ENCODE assay signal across 1 cellular context in the genomic region with DNA sequence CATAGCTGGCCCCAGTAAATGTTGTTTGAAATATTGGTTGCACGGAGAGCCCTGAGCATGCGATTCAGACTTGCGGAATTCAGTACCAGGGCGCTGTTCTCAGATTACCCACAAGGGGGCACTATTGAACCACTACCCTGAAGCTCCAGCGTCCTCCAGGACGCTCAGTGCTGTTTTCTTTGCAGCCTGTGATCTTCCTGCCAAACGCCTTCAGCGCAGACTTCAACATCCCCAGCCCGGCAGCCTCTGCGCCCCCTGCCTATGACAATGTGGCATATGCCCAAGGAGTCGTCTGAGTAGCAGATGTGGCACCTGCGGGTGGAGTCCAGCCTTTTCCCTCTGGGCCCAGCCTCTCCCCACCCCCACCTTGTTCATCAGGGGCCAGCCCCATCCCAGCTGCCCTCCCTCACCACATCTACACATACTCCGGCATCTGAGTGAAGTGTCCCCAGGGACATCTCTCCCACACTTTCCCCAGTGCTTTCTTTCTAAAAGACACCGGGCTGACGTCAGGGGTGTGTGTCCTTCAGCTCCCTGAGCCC.
TF ChIP-seq lines count a peak whose summit lies in the region.

No MANE protein-coding gene starts in this region.

TF ChIP-seq in HepG2, 621 proteins besides CTCF, POLR2A, EP300 and RAD21 (continued from another document):
- TF ChIP-seq, protein P1, sequence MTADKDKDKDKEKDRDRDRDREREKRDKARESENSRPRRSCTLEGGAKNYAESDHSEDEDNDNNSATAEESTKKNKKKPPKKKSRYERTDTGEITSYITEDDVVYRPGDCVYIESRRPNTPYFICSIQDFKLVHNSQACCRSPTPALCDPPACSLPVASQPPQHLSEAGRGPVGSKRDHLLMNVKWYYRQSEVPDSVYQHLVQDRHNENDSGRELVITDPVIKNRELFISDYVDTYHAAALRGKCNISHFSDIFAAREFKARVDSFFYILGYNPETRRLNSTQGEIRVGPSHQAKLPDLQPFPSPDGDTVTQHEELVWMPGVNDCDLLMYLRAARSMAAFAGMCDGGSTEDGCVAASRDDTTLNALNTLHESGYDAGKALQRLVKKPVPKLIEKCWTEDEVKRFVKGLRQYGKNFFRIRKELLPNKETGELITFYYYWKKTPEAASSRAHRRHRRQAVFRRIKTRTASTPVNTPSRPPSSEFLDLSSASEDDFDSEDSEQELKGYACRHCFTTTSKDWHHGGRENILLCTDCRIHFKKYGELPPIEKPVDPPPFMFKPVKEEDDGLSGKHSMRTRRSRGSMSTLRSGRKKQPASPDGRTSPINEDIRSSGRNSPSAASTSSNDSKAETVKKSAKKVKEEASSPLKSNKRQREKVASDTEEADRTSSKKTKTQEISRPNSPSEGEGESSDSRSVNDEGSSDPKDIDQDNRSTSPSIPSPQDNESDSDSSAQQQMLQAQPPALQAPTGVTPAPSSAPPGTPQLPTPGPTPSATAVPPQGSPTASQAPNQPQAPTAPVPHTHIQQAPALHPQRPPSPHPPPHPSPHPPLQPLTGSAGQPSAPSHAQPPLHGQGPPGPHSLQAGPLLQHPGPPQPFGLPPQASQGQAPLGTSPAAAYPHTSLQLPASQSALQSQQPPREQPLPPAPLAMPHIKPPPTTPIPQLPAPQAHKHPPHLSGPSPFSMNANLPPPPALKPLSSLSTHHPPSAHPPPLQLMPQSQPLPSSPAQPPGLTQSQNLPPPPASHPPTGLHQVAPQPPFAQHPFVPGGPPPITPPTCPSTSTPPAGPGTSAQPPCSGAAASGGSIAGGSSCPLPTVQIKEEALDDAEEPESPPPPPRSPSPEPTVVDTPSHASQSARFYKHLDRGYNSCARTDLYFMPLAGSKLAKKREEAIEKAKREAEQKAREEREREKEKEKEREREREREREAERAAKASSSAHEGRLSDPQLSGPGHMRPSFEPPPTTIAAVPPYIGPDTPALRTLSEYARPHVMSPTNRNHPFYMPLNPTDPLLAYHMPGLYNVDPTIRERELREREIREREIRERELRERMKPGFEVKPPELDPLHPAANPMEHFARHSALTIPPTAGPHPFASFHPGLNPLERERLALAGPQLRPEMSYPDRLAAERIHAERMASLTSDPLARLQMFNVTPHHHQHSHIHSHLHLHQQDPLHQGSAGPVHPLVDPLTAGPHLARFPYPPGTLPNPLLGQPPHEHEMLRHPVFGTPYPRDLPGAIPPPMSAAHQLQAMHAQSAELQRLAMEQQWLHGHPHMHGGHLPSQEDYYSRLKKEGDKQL (CRISPR knock-in tag; IDR thresholded peaks at IDR 0.05; ENCODE audit: low read depth) = no peak
- TF ChIP-seq TEAD3 (CRISPR knock-in tag; optimal IDR thresholded peaks at IDR 0.05; ENCODE audit: borderline replicate concordance) (peak; percentile 72), RBFOX2 (IDR thresholded peaks at IDR 0.05; ENCODE audit: low read depth, low read length) (no peak), BRF2 (CRISPR knock-in tag; IDR thresholded peaks at IDR 0.05) (no peak), ZNF788 (CRISPR knock-in tag; IDR thresholded peaks at IDR 0.05; ENCODE audit: borderline replicate concordance) (peak; percentile 31; the same call in 1 of the 2 replicates), HNRNPLL (IDR thresholded peaks at IDR 0.05; ENCODE audit: low read depth, low read length, poor library complexity, severe bottlenecking) (peak; percentile 65), NR2C2 (CRISPR knock-in tag; IDR thresholded peaks at IDR 0.05; ENCODE audit: borderline replicate concordance) (no peak), ZNF687 (CRISPR knock-in tag; IDR thresholded peaks at IDR 0.05) (peak; percentile 32), SAP130 (CRISPR knock-in tag; IDR thresholded peaks at IDR 0.05; ENCODE audit: low read depth) (0 out of 2 replicates have a peak, but pooled peaks have one; percentile 25), NONO (IDR thresholded peaks at IDR 0.05) (no peak), NONO (CRISPR knock-in tag; conservative IDR thresholded peaks at IDR 0.05) (no peak), SALL1 (CRISPR knock-in tag; IDR thresholded peaks at IDR 0.05) (peak; percentile 49; the same call in 1 of the 2 replicates), STAG1 (CRISPR knock-in tag; IDR thresholded peaks at IDR 0.05) (peak; percentile 81), SMC3 (IDR thresholded peaks at IDR 0.05; ENCODE audit: low read length) (peak; percentile 72), ZNF574 (CRISPR knock-in tag; IDR thresholded peaks at IDR 0.05) (peak; percentile 15; the same call in 1 of the 2 replicates), XRCC5 (optimal IDR thresholded peaks at IDR 0.05; ENCODE audit: low read length) (peak; percentile 18), PCBP2 (optimal IDR thresholded peaks at IDR 0.05; ENCODE audit: low read depth, low read length, poor library complexity, severe bottlenecking) (no peak), KAT8 (CRISPR knock-in tag; IDR thresholded peaks at IDR 0.05) (0 out of 2 replicates have a peak, but pooled peaks have one; percentile 32), FOSL2 (CRISPR knock-in tag; IDR thresholded peaks at IDR 0.05) (0 out of 2 replicates have a peak, but pooled peaks have one; percentile 15)
- TF ChIP-seq, protein P2, sequence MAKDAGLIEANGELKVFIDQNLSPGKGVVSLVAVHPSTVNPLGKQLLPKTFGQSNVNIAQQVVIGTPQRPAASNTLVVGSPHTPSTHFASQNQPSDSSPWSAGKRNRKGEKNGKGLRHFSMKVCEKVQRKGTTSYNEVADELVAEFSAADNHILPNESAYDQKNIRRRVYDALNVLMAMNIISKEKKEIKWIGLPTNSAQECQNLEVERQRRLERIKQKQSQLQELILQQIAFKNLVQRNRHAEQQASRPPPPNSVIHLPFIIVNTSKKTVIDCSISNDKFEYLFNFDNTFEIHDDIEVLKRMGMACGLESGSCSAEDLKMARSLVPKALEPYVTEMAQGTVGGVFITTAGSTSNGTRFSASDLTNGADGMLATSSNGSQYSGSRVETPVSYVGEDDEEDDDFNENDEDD (CRISPR knock-in tag; IDR thresholded peaks at IDR 0.05; ENCODE audit: borderline replicate concordance) = no peak
- TF ChIP-seq, protein P3, sequence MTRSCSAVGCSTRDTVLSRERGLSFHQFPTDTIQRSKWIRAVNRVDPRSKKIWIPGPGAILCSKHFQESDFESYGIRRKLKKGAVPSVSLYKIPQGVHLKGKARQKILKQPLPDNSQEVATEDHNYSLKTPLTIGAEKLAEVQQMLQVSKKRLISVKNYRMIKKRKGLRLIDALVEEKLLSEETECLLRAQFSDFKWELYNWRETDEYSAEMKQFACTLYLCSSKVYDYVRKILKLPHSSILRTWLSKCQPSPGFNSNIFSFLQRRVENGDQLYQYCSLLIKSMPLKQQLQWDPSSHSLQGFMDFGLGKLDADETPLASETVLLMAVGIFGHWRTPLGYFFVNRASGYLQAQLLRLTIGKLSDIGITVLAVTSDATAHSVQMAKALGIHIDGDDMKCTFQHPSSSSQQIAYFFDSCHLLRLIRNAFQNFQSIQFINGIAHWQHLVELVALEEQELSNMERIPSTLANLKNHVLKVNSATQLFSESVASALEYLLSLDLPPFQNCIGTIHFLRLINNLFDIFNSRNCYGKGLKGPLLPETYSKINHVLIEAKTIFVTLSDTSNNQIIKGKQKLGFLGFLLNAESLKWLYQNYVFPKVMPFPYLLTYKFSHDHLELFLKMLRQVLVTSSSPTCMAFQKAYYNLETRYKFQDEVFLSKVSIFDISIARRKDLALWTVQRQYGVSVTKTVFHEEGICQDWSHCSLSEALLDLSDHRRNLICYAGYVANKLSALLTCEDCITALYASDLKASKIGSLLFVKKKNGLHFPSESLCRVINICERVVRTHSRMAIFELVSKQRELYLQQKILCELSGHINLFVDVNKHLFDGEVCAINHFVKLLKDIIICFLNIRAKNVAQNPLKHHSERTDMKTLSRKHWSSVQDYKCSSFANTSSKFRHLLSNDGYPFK (CRISPR knock-in tag; IDR thresholded peaks at IDR 0.05; ENCODE audit: borderline replicate concordance) = peak; percentile 24; the same call in 1 of the 2 replicates
- TF ChIP-seq, protein P4, sequence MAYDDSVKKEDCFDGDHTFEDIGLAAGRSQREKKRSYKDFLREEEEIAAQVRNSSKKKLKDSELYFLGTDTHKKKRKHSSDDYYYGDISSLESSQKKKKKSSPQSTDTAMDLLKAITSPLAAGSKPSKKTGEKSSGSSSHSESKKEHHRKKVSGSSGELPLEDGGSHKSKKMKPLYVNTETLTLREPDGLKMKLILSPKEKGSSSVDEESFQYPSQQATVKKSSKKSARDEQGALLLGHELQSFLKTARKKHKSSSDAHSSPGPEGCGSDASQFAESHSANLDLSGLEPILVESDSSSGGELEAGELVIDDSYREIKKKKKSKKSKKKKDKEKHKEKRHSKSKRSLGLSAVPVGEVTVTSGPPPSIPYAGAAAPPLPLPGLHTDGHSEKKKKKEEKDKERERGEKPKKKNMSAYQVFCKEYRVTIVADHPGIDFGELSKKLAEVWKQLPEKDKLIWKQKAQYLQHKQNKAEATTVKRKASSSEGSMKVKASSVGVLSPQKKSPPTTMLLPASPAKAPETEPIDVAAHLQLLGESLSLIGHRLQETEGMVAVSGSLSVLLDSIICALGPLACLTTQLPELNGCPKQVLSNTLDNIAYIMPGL (CRISPR knock-in tag; IDR thresholded peaks at IDR 0.05; ENCODE audit: borderline replicate concordance in 1 of 2, low read depth in 1 of 2) = peak in 1 of 2 experiments; percentile 40; a peak in 1 of 4 replicates
